ENCODE assay signal across 34 cellular contexts in the genomic region with DNA sequence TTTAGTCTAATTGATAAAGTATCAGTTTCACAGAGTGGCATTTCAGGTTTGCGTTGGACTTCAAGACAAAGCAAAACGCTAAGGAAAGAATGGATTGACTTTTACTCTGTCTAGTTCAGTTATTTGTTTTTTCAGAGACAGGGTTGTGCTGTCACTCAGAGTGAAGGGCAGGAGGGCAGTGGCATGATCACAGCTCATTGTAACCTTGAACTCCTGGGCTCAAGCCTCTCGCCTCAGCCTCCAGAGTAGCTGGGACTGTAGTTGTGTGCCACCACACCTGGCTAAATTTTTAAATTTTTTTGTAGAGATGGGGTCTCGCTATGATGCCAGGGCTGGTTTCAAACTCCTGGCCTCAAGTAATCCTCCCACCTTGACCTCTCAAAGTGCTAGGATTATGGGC.
"Had no signal": no experiment of that assay in that cellular context is flagged by ENCODE, and none has a peak within 500 bp of the region (broad histone marks: within the 10 kb centered on the region; RNA-seq: fewer than 3 reads in every experiment).

No MANE protein-coding gene starts in this region.

- DNase-seq: activated B cell treated with CpG ODN at 0.5 μM for 24 hours; activated CD4-positive, alpha-beta memory T cell treated with anti-CD3 and anti-CD28 coated beads for 36 hours; activated CD4-positive, alpha-beta T cell treated with anti-CD3 and anti-CD28 coated beads for 4 hours; activated CD4-positive, alpha-beta T cell treated with anti-CD3 and anti-CD28 coated beads, Interleukin-2, amount 50 U/mL, for 1 hour; activated CD4-positive, CD25-positive, alpha-beta regulatory T cell treated with anti-CD3 and anti-CD28 coated beads, Interleukin-2, amount 50 U/mL, for 72 hours; activated CD8-positive, alpha-beta memory T cell treated with anti-CD3 and anti-CD28 coated beads, Interleukin-2, amount 50 U/mL, for 4 hours; activated gamma-delta T cell treated with Interleukin-2 at 50 U/mL for 16 hours; activated naive CD4-positive, alpha-beta T cell treated with anti-CD3 and anti-CD28 coated beads for 36 hours; activated T-cell treated with anti-CD3 and anti-CD28 coated beads for 4 hours; activated T-cell treated with anti-CD3 and anti-CD28 coated beads, Interleukin-2, amount 50 U/mL, for 4 hours; adrenal gland; body of pancreas; cerebellar nuclear complex; Kasumi-1; MG63; NCI-H1048; NCI-H1436 treated with DMSO at 0.1 percent for 48 hours; NCI-H1694 treated with DMSO at 0.1 percent for 48 hours; NCI-H2029; NCI-H345; NCI-H524 treated with DMSO at 0.1 percent for 48 hours; NCI-H748 treated with DMSO at 0.1 percent for 48 hours; NK-92 treated with Interleukin-12 subunit alpha and Interleukin-12 subunit beta, amount 100 ng/mL, for 24 hours; PC-3; Peyer's patch; RPMI8226; SHP77 treated with DMSO at 0.1 percent for 48 hours; SK-N-SH; T-helper 2 cell; T-helper 9 cell had no signal

- H3K4me3 Mint-ChIP-seq: activated B cell treated with CpG ODN at 0.5 μM for 24 hours; activated CD4-positive, alpha-beta memory T cell treated with anti-CD3 and anti-CD28 coated beads for 36 hours; activated naive CD4-positive, alpha-beta T cell treated with anti-CD3 and anti-CD28 coated beads for 36 hours; activated T-cell treated with anti-CD3 and anti-CD28 coated beads, Interleukin-2, amount 50 U/mL, for 4 hours; activated T-helper 1 cell treated with anti-CD3 and anti-CD28 coated beads, Interleukin-12 subunit alpha, Interleukin-12 subunit beta, Interleukin-2, Interleukin-4 antibody, amounts not matched to agents 30 ng/mL and 10 ng/mL and 1 ng/mL, durations not matched to agents 14 hours and 24 hours and 36 hours had no signal

- H3K9me3 Mint-ChIP-seq: activated B cell treated with CpG ODN at 0.5 μM for 24 hours; activated CD4-positive, alpha-beta memory T cell treated with anti-CD3 and anti-CD28 coated beads for 36 hours; activated naive CD4-positive, alpha-beta T cell treated with anti-CD3 and anti-CD28 coated beads for 36 hours; activated naive CD4-positive, alpha-beta T cell treated with anti-CD3 and anti-CD28 coated beads, Interleukin-2, amount 50 U/mL, for 72 hours; activated T-cell treated with anti-CD3 and anti-CD28 coated beads, Interleukin-2, amount 50 U/mL, for 4 hours; activated T-helper 1 cell treated with anti-CD3 and anti-CD28 coated beads, Interleukin-12 subunit alpha, Interleukin-12 subunit beta, Interleukin-2, Interleukin-4 antibody, amounts not matched to agents 30 ng/mL and 10 ng/mL and 1 ng/mL, durations not matched to agents 14 hours and 24 hours and 36 hours had no signal

- H3K36me3 Mint-ChIP-seq: activated naive CD4-positive, alpha-beta T cell treated with anti-CD3 and anti-CD28 coated beads, Interleukin-2, amount 50 U/mL, for 72 hours had no signal

- H3K9me3 ChIP-seq: adrenal gland, body of pancreas, breast epithelium, MG63, Peyer's patch, SJSA1, SK-N-SH had no signal

- H3K4me3 ChIP-seq: adrenal gland, body of pancreas, breast epithelium, MG63, Peyer's patch, SJSA1 had no signal

- H3K27ac Mint-ChIP-seq: activated B cell treated with CpG ODN at 0.5 μM for 24 hours; activated CD4-positive, alpha-beta memory T cell treated with anti-CD3 and anti-CD28 coated beads for 36 hours; activated naive CD4-positive, alpha-beta T cell treated with anti-CD3 and anti-CD28 coated beads for 36 hours; activated naive CD4-positive, alpha-beta T cell treated with anti-CD3 and anti-CD28 coated beads, Interleukin-2, amount 50 U/mL, for 72 hours; activated T-helper 1 cell treated with anti-CD3 and anti-CD28 coated beads, Interleukin-12 subunit alpha, Interleukin-12 subunit beta, Interleukin-2, Interleukin-4 antibody, amounts not matched to agents 30 ng/mL and 10 ng/mL and 1 ng/mL, durations not matched to agents 14 hours and 24 hours and 36 hours had no signal

- ATAC-seq: activated naive CD4-positive, alpha-beta T cell treated with anti-CD3 and anti-CD28 coated beads, Interleukin-2, amount 50 U/mL, for 72 hours; activated T-cell treated with anti-CD3 and anti-CD28 coated beads, Interleukin-2, amount 50 U/mL, for 4 hours; body of pancreas; PC-3 had no signal

- H3K27me3 Mint-ChIP-seq: activated B cell treated with CpG ODN at 0.5 μM for 24 hours; activated CD4-positive, alpha-beta memory T cell treated with anti-CD3 and anti-CD28 coated beads for 36 hours had no signal
